ENCODE assay signal across 8 cellular contexts in genomic region chr2:161238559-161239415, GRCh38.
DNase-seq lines count a peak whose midpoint lies in the region; ATAC-seq and TF ChIP-seq lines count a peak whose summit lies in the region.

No MANE protein-coding gene starts in this region.

- DNase-seq in ACHN (peak; percentile 71), SJSA1 (ENCODE audit: low read depth in 1 of 2, low spot score in 2 of 2) (peak; percentile 59 to 72), Right ventricle myocardium superior (peak; percentile 85), upper lobe of right lung (peak; percentile 83)
- peak; percentile 68 for DNase-seq in activated naive CD8-positive, alpha-beta T cell treated with anti-CD3 and anti-CD28 coated beads, Interleukin-2, amount 10 ng/mL, durations not matched to agents 7 days and 5 days

- H3K27ac Mint-ChIP-seq in activated naive CD8-positive, alpha-beta T cell treated with anti-CD3 and anti-CD28 coated beads, Interleukin-2, amount 10 ng/mL, durations not matched to agents 7 days and 5 days: peak overlapping the region; percentile 46

- H3K4me1 Mint-ChIP-seq in activated naive CD8-positive, alpha-beta T cell treated with anti-CD3 and anti-CD28 coated beads, Interleukin-2, amount 10 ng/mL, durations not matched to agents 7 days and 5 days: peaks cover 24% of the 10 kb centered on the region

- H3K36me3 ChIP-seq in SJSA1 (peaks cover 13% of the 10 kb centered on the region), neutrophil (peaks cover 35% of the 10 kb centered on the region), upper lobe of right lung (peaks cover 9% of the 10 kb centered on the region)

- H3K27me3 ChIP-seq in SJSA1 (replicated peaks) (no peaks in the 10 kb centered on the region), neutrophil (peaks cover 67% of the 10 kb centered on the region), upper lobe of right lung (no peaks in the 10 kb centered on the region)

- H3K9me3 ChIP-seq in SJSA1 (replicated peaks) (no peaks in the 10 kb centered on the region), neutrophil (no peaks in the 10 kb centered on the region), upper lobe of right lung (no peaks in the 10 kb centered on the region)

- peaks cover 12% of the 10 kb centered on the region for H3K36me3 Mint-ChIP-seq in activated naive CD8-positive, alpha-beta T cell treated with anti-CD3 and anti-CD28 coated beads, Interleukin-2, amount 10 ng/mL, durations not matched to agents 7 days and 5 days

- H3K4me3 ChIP-seq in SJSA1 (peak overlapping the region; percentile 44), neutrophil (ENCODE audit: low read depth in 1 of 2, low read length in 1 of 2) (peak overlapping the region; percentile 41 to 61), upper lobe of right lung (peak overlapping the region; percentile 64)

- POLR2A ChIA-PET in activated naive CD8-positive, alpha-beta T cell treated with anti-CD3 and anti-CD28 coated beads, Interleukin-2, amount 10 ng/mL, durations not matched to agents 7 days and 5 days (lab: Charles Lee): no interaction called here

- H3K27ac ChIP-seq in SJSA1 (no peak overlapping the region), neutrophil (no peak overlapping the region), upper lobe of right lung (peak overlapping the region; percentile 20)

- in situ Hi-C loops in ACHN (cut with HindIII; ENCODE audit: low pct_ligation_motif_present, low pct_unique_long_range_greater_than_20kb, low sequenced_read_pairs): no loop called here

- H3K4me1 ChIP-seq in SJSA1 (replicated peaks): peaks cover 19% of the 10 kb centered on the region
- peaks cover 17 to 23% of the 10 kb centered on the region in 2 experiments for H3K4me1 ChIP-seq in neutrophil (ENCODE audit: control insufficient read depth in 1 of 2, insufficient read depth in 1 of 2, low read depth in 1 of 2, low read length in 1 of 2)
- H3K4me1 ChIP-seq in upper lobe of right lung: peaks cover 10% of the 10 kb centered on the region

- intact Hi-C loops in Right ventricle myocardium superior (cut with DNase I) (no loop called here), upper lobe of right lung (cut with DNase I) (no loop called here)

- peaks cover 8% of the 10 kb centered on the region for H3K27me3 Mint-ChIP-seq in activated naive CD8-positive, alpha-beta T cell treated with anti-CD3 and anti-CD28 coated beads, Interleukin-2, amount 10 ng/mL, durations not matched to agents 7 days and 5 days

- peak; percentile 49 for ATAC-seq in GM18867 (IDR thresholded peaks at IDR 0.05; ENCODE audit: unreplicated experiment)
- peak; percentile 39 for ATAC-seq in HG03175 (IDR thresholded peaks at IDR 0.05; ENCODE audit: unreplicated experiment)
- ATAC-seq in activated naive CD8-positive, alpha-beta T cell treated with anti-CD3 and anti-CD28 coated beads, Interleukin-2, amount 10 ng/mL, durations not matched to agents 7 days and 5 days (ENCODE audit: low read depth): peak; percentile 65
- ATAC-seq in Right ventricle myocardium superior (ENCODE audit: poor library complexity): peak; percentile 91
- ATAC-seq in upper lobe of right lung: peak; percentile 86

- TF ChIP-seq CTCF in neutrophil (IDR thresholded peaks at IDR 0.05) (no peak), upper lobe of right lung (IDR thresholded peaks at IDR 0.05) (no peak)

- H3K9me3 Mint-ChIP-seq in activated naive CD8-positive, alpha-beta T cell treated with anti-CD3 and anti-CD28 coated beads, Interleukin-2, amount 10 ng/mL, durations not matched to agents 7 days and 5 days: no peaks in the 10 kb centered on the region

- H3K4me3 Mint-ChIP-seq in activated naive CD8-positive, alpha-beta T cell treated with anti-CD3 and anti-CD28 coated beads, Interleukin-2, amount 10 ng/mL, durations not matched to agents 7 days and 5 days: peak overlapping the region; percentile 93

Comparison
In these comparisons a context has a peak if more than half of its experiments do, and no peak if none do; other contexts are left out.
1. ATAC-seq: peak in every context shown above with its lines; median percentile 91 in Right ventricle myocardium superior; 86 in upper lobe of right lung; 65 in activated naive CD8-positive, alpha-beta T cell treated with anti-CD3 and anti-CD28 coated beads, Interleukin-2, amount 10 ng/mL, durations not matched to agents 7 days and 5 days; 49 in GM18867; 39 in HG03175.